ENCODE assay signal across 26 cellular contexts in the genomic region with DNA sequence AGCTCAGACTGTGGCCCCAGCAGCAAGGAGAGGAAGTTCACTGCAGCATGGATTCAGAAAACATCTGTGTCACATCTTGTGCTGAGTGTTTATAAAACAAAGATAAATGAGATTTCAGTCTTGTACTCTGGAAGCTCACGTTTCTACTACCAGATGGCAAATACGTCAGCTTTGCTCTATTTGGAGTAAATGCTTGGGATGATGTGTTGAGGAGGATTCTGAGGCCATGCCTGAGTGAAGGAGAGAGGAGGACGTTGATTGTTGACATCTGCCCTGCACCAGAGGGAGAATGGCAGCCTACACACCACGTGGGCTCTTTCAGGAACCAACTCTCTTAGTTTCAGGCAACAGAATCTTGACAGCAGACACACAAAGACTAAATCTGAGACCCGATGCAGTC.
"Had no signal": no experiment of that assay in that cellular context is flagged by ENCODE, and none has a peak within 500 bp of the region (broad histone marks: within the 10 kb centered on the region; RNA-seq: fewer than 3 reads in every experiment).

No MANE protein-coding gene starts in this region.

- H3K9me3 Mint-ChIP-seq: central memory CD8-positive, alpha-beta T cell had no signal

- H3K27me3 Mint-ChIP-seq: activated CD4-positive, alpha-beta memory T cell treated with anti-CD3 and anti-CD28 coated beads, Interleukin-2, amount 10 ng/mL, durations not matched to agents 7 days and 5 days; activated CD4-positive, alpha-beta T cell treated with anti-CD3 and anti-CD28 coated beads, Interleukin-2, amount 10 ng/mL, durations not matched to agents 24 days and 14 days; activated naive CD8-positive, alpha-beta T cell treated with anti-CD3 and anti-CD28 coated beads, Interleukin-2, amount 10 ng/mL, durations not matched to agents 7 days and 5 days; naive B cell had no signal

- H3K4me1 Mint-ChIP-seq: activated CD4-positive, alpha-beta memory T cell treated with anti-CD3 and anti-CD28 coated beads, Interleukin-2, amount 10 ng/mL, durations not matched to agents 7 days and 5 days; activated CD4-positive, alpha-beta T cell treated with anti-CD3 and anti-CD28 coated beads, Interleukin-2, amount 10 ng/mL, durations not matched to agents 24 days and 14 days; activated naive CD8-positive, alpha-beta T cell treated with anti-CD3 and anti-CD28 coated beads, Interleukin-2, amount 10 ng/mL, durations not matched to agents 7 days and 5 days; central memory CD8-positive, alpha-beta T cell; naive B cell; T-cell had no signal

- DNase-seq: activated CD4-positive, alpha-beta memory T cell treated with anti-CD3 and anti-CD28 coated beads, Interleukin-2, amount 10 ng/mL, durations not matched to agents 7 days and 5 days; activated CD4-positive, alpha-beta T cell treated with anti-CD3 and anti-CD28 coated beads, Interleukin-2, amount 10 ng/mL, durations not matched to agents 24 days and 14 days; activated effector memory CD4-positive, alpha-beta T cell treated with Interleukin-2 at 50 U/mL for 16 hours; activated naive CD4-positive, alpha-beta T cell treated with anti-CD3 and anti-CD28 coated beads for 36 hours; activated naive CD8-positive, alpha-beta T cell treated with anti-CD3 and anti-CD28 coated beads, Interleukin-2, amount 10 ng/mL, durations not matched to agents 7 days and 5 days; activated T-cell treated with anti-CD3 and anti-CD28 coated beads, Interleukin-2, amount 50 U/mL, for 72 hours; amniotic stem cell; colonic mucosa; foreskin keratinocyte; left colon; lower lobe of right lung; naive B cell; retina; sigmoid colon; stimulated activated CD4-positive, alpha-beta T cell treated with anti-CD3 and anti-CD28 coated beads, Interleukin-15, amount 100 ng/mL, for 24 hours; stimulated activated CD4-positive, alpha-beta T cell treated with anti-CD3 and anti-CD28 coated beads, Interleukin-2, amount 100 ng/mL, for 48 hours; stimulated activated naive CD4-positive, alpha-beta T cell; T-cell; testis; upper lobe of left lung had no signal

- H3K4me1 ChIP-seq: breast epithelium, colonic mucosa, foreskin keratinocyte, lower lobe of right lung, sigmoid colon, testis, upper lobe of left lung had no signal

- H3K27me3 ChIP-seq: breast epithelium, colonic mucosa, foreskin keratinocyte, sigmoid colon, testis, upper lobe of left lung had no signal

- H3K36me3 Mint-ChIP-seq: activated naive CD8-positive, alpha-beta T cell treated with anti-CD3 and anti-CD28 coated beads, Interleukin-2, amount 10 ng/mL, durations not matched to agents 7 days and 5 days; naive B cell; T-cell had no signal

- H3K27ac ChIP-seq: breast epithelium, colonic mucosa, foreskin keratinocyte, lower lobe of right lung, sigmoid colon, testis, upper lobe of left lung, VCaP had no signal

- H3K9me3 ChIP-seq: colonic mucosa, lower lobe of right lung, sigmoid colon, testis, upper lobe of left lung had no signal

- H3K36me3 ChIP-seq: breast epithelium, colonic mucosa, lower lobe of right lung, sigmoid colon, upper lobe of left lung had no signal

- H3K4me2 ChIP-seq: smooth muscle cell had no signal

- H3K27ac Mint-ChIP-seq: activated CD4-positive, alpha-beta memory T cell treated with anti-CD3 and anti-CD28 coated beads, Interleukin-2, amount 10 ng/mL, durations not matched to agents 7 days and 5 days; activated CD4-positive, alpha-beta T cell treated with anti-CD3 and anti-CD28 coated beads, Interleukin-2, amount 10 ng/mL, durations not matched to agents 24 days and 14 days; activated naive CD4-positive, alpha-beta T cell treated with anti-CD3 and anti-CD28 coated beads for 36 hours; activated naive CD8-positive, alpha-beta T cell treated with anti-CD3 and anti-CD28 coated beads, Interleukin-2, amount 10 ng/mL, durations not matched to agents 7 days and 5 days; activated T-cell treated with anti-CD3 and anti-CD28 coated beads, Interleukin-2, amount 50 U/mL, for 72 hours; progenitor cell of endocrine pancreas; T-cell; T-helper 2 cell treated with Interferon-gamma antibody and Interleukin-4, amounts not matched to agents 5 μg/mL and 100 μg/mL, for 36 hours had no signal

- H3K4me3 Mint-ChIP-seq: activated CD4-positive, alpha-beta memory T cell treated with anti-CD3 and anti-CD28 coated beads, Interleukin-2, amount 10 ng/mL, durations not matched to agents 7 days and 5 days; activated CD4-positive, alpha-beta T cell treated with anti-CD3 and anti-CD28 coated beads, Interleukin-2, amount 10 ng/mL, durations not matched to agents 24 days and 14 days; activated naive CD4-positive, alpha-beta T cell treated with anti-CD3 and anti-CD28 coated beads for 36 hours; activated naive CD8-positive, alpha-beta T cell treated with anti-CD3 and anti-CD28 coated beads, Interleukin-2, amount 10 ng/mL, durations not matched to agents 7 days and 5 days; activated T-cell treated with anti-CD3 and anti-CD28 coated beads, Interleukin-2, amount 50 U/mL, for 72 hours; central memory CD8-positive, alpha-beta T cell; T-cell; T-helper 2 cell treated with Interferon-gamma antibody and Interleukin-4, amounts not matched to agents 5 μg/mL and 100 μg/mL, for 36 hours had no signal

- H3K4me3 ChIP-seq: breast epithelium, colonic mucosa, lower lobe of right lung, sigmoid colon, smooth muscle cell, testis, upper lobe of left lung had no signal
